ENCODE assay signal across 7 cellular contexts in the genomic region with DNA sequence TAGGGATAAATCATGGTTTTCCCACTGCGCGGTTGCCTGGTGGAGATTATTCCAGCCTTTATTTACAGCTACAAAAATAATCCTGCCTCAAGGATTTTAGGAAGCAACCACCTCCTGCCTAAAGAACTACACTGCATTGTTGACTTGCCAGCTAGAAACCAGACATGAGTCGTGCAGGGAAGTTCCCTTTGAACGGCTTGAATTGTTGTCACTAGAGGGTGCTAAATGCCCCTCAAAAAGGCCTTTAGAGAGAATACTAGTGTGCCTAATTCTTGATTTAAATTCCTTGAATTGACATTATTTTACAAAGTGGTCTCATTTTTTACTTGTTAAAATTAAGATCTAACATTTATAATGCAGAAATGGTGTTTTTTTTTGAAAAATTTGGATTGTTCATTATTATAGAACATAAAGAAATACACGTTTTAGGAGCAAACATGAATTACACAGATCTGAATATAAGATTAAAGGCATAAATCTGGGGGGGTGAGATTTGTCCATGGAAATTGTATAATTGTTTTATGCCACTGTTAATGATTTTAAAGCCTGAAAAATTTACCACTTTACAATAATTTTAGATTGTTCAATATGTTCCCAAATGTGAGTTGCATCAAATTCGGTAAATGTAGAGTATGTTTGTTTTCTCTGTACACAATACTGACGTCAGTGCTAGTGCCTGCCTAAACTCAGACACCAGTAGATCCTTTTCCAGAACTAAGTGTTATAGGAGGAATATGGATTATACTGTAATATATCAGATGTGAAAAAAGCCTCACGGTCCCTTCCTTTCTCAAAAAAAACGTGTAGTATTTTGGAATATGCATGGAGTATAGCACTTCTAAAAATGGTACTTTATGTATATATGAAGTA. TPM values are rescaled to one million over a fixed set of nuclear protein-coding genes. Genes with fewer than 3 reads are reported as not detected.
DNase-seq lines count a peak whose midpoint lies in the region; ATAC-seq and TF ChIP-seq lines count a peak whose summit lies in the region.

No MANE protein-coding gene starts in this region.

- CTCF ChIA-PET in PC-9 (lab: Charles Lee) = no interaction called here

- DNase-seq in GF-D8 (lab: John Stamatoyannopoulos, UW) (peak; percentile 28), LoVo (ENCODE audit: low spot score) (peak; percentile 72), PC-9 (peak in 1 of 2 experiments; percentile 12), lung (ENCODE audit: low spot score) (no peak)

- no peaks in the 10 kb centered on the region for H4K20me1 ChIP-seq in PC-9 (ENCODE audit: insufficient read depth)

- H3K36me3 Mint-ChIP-seq in dendritic cell treated with granulocyte-macrophage colony-stimulating factor and Interleukin-4, amounts not matched to agents 40 ng/mL and 50 ng/mL, for 4 days (ENCODE audit: low read depth) = no peaks in the 10 kb centered on the region

- H3K9me3 ChIP-seq in PC-9 (ENCODE audit: insufficient read depth, low read depth) (no peaks in the 10 kb centered on the region), lung (ENCODE audit: control insufficient read depth in 2 of 2, insufficient read depth in 1 of 2, low read length in 1 of 2) (no peaks in the 10 kb centered on the region)

- TF ChIP-seq CTCF in PC-9 (conservative IDR thresholded peaks at IDR 0.05) = peak; percentile 63
- peak; percentile 62 for TF ChIP-seq CTCF in lung (IDR thresholded peaks at IDR 0.05; ENCODE audit: control extremely low read depth, extremely low read depth)

- H3K9me3 Mint-ChIP-seq in dendritic cell treated with granulocyte-macrophage colony-stimulating factor and Interleukin-4, amounts not matched to agents 40 ng/mL and 50 ng/mL, for 4 days = no peaks in the 10 kb centered on the region

- H3K9me2 ChIP-seq in PC-9 (ENCODE audit: insufficient read depth) = no peaks in the 10 kb centered on the region

- H3F3A ChIP-seq in PC-9 (ENCODE audit: insufficient read depth, low read depth) = no peaks in the 10 kb centered on the region

- POLR2A ChIA-PET in PC-9 (lab: Charles Lee; ENCODE audit: unreplicated experiment) = interaction anchor here (0.7 kb wide), 1 partner anchor 678 kb away, joined by 3 read pairs; no protein-coding TSS in a partner anchor

- H3K4me3 Mint-ChIP-seq in dendritic cell treated with granulocyte-macrophage colony-stimulating factor and Interleukin-4, amounts not matched to agents 40 ng/mL and 50 ng/mL, for 4 days = no peak overlapping the region

- H3K27ac ChIP-seq in PC-9 (no peak overlapping the region), lung (ENCODE audit: low read depth in 1 of 2, low read length in 1 of 2) (no peak overlapping the region)

- H3K27me3 ChIP-seq in PC-9 (ENCODE audit: insufficient read depth, low read depth) = peaks cover 16% of the 10 kb centered on the region; the same call in 1 of the 2 replicates
- no peaks in the 10 kb centered on the region for H3K27me3 ChIP-seq in lung (ENCODE audit: control insufficient read depth, insufficient read depth)

- H3K27me3 Mint-ChIP-seq in dendritic cell treated with granulocyte-macrophage colony-stimulating factor and Interleukin-4, amounts not matched to agents 40 ng/mL and 50 ng/mL, for 4 days = peaks cover 2% of the 10 kb centered on the region

- no TSS peak for BruUV-seq in PC-9 (replicated peaks; lab: Mats Ljungman, UMichigan)

- H3K27ac Mint-ChIP-seq in dendritic cell treated with granulocyte-macrophage colony-stimulating factor and Interleukin-4, amounts not matched to agents 40 ng/mL and 50 ng/mL, for 4 days = peak overlapping the region; percentile 79

- intact Hi-C loops in PC-9 (cut with micrococcal nuclease; ENCODE audit: unreplicated experiment) = loop anchor here (1.0 to 10.0 kb wide), 3 partner anchors 290 to 669 kb away; no protein-coding TSS in a partner anchor
- intact Hi-C loops in dendritic cell treated with granulocyte-macrophage colony-stimulating factor and Interleukin-4, amounts not matched to agents 40 ng/mL and 50 ng/mL, for 4 days (cut with micrococcal nuclease) = loop anchor here (2.0 to 10.0 kb wide), 4 partner anchors 229 to 669 kb away; a partner anchor contains a TSS

- H3K4me1 ChIP-seq in PC-9 (replicated peaks; ENCODE audit: insufficient read depth) (no peaks in the 10 kb centered on the region), lung (ENCODE audit: control insufficient read depth in 2 of 2, insufficient read depth in 2 of 2, low read length in 2 of 2) (peaks cover 0 to 6% of the 10 kb centered on the region in 2 donors)

- 22 to 25% methylated on average over 9 of the region's 9 CpGs for WGBS in lung, 2 donors

- H2AFZ ChIP-seq in PC-9 = no peak overlapping the region

- no peak overlapping the region for H3K4me3 ChIP-seq in PC-9
- peak overlapping the region; percentile 7 for H3K4me3 ChIP-seq in lung

- peak; percentile 81 for ATAC-seq in lung (ENCODE audit: insufficient read depth, low FRiP score)
- ATAC-seq in HG03095 (IDR thresholded peaks at IDR 0.05; ENCODE audit: unreplicated experiment) = no peak
- ATAC-seq in GM21447 (IDR thresholded peaks at IDR 0.05; ENCODE audit: unreplicated experiment) = no peak

- H3K79me2 ChIP-seq in PC-9 (ENCODE audit: low read depth) = no peaks in the 10 kb centered on the region

- peaks cover 24% of the 10 kb centered on the region for H3K4me1 Mint-ChIP-seq in dendritic cell treated with granulocyte-macrophage colony-stimulating factor and Interleukin-4, amounts not matched to agents 40 ng/mL and 50 ng/mL, for 4 days (ENCODE audit: low read depth)

- H3K36me3 ChIP-seq in PC-9 (ENCODE audit: low read depth) = no peaks in the 10 kb centered on the region
- no peaks in the 10 kb centered on the region for H3K36me3 ChIP-seq in lung (ENCODE audit: control insufficient read depth in 2 of 2, insufficient read depth in 2 of 2, low read length in 2 of 2)

- H3K4me2 ChIP-seq in PC-9 = no peak overlapping the region

RNA-seq across cellular contexts. Expression of a gene that starts 7.6 kb away (rescaled TPM):
- not detected in 2 replicates for total RNA-seq in PC-9 (2021)
- total RNA-seq in lung = 10 to 100 TPM; 26.1 to 30.3 TPM
- 10 to 100 TPM in 1 of 2 donors, 1 to 10 TPM in 1; 8.6 to 15.9 TPM for polyA plus RNA-seq in lung

Comparison
In these comparisons a context has a peak if more than half of its experiments do, and no peak if none do; other contexts are left out.
1. RNA of a gene that starts 7.6 kb away (total RNA-seq): 26.1 to 30.3 TPM in lung; not detected in PC-9; every median in the first group is over 10 times any median in the second.